Comparison of ENCODE assay signal across 27 cellular contexts in the genomic region with DNA sequence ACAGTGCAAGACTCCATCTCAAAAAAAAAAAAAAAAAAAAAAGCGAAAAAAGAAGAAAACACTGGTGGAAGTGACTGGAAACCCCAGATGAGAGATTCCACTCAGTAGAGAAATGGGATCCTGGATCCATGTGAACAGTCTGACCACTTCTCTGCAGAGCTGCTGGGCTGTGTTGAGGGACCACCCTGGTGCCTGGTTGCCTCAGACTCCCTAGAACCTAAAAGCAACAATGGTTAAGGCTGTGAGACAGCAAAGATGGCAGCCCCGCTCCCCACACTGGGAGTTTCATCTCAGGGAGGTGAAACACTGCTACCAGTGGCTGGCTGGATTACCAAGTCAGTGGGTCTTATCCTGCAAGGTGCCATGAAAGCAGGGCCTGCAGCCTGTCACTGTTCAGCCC.
"Had no signal": no experiment of that assay in that cellular context is flagged by ENCODE, and none has a peak within 500 bp of the region (broad histone marks: within the 10 kb centered on the region; RNA-seq: fewer than 3 reads in every experiment).

No MANE protein-coding gene starts in this region.

- DNase-seq: activated CD4-positive, alpha-beta memory T cell treated with anti-CD3 and anti-CD28 coated beads, Interleukin-2, amount 10 ng/mL, durations not matched to agents 7 days and 5 days; activated CD4-positive, alpha-beta T cell treated with anti-CD3 and anti-CD28 coated beads for 1 hour; activated CD4-positive, alpha-beta T cell treated with anti-CD3 and anti-CD28 coated beads for 48 hours; activated CD4-positive, CD25-positive, alpha-beta regulatory T cell; activated CD8-positive, alpha-beta memory T cell treated with anti-CD3 and anti-CD28 coated beads for 24 hours; activated CD8-positive, alpha-beta memory T cell treated with anti-CD3 and anti-CD28 coated beads, Interleukin-2, amount 10 ng/mL, durations not matched to agents 7 days and 5 days; activated CD8-positive, alpha-beta memory T cell treated with anti-CD3 and anti-CD28 coated beads, Interleukin-2, amount 50 U/mL, for 48 hours; activated effector memory CD4-positive, alpha-beta T cell treated with Interleukin-2 at 50 U/mL for 16 hours; activated naive CD4-positive, alpha-beta T cell treated with anti-CD3 and anti-CD28 coated beads, Interleukin-2, amount 10 ng/mL, durations not matched to agents 7 days and 5 days; activated naive CD8-positive, alpha-beta T cell treated with anti-CD3 and anti-CD28 coated beads, Interleukin-2, amount 50 U/mL, for 24 hours; activated T-cell treated with anti-CD3 and anti-CD28 coated beads, Interleukin-2, amount 50 U/mL, for 48 hours; anterior cingulate cortex; central memory CD4-positive, alpha-beta T cell; NCI-H1048; NCI-H1105 treated with DMSO at 0.1 percent for 48 hours; NCI-H1436; NCI-H1694 treated with DMSO at 0.1 percent for 48 hours; NCI-H2029; NCI-H345; NCI-H510A; NCI-H526; NCI-H748 treated with DMSO at 0.1 percent for 48 hours; Right ventricle myocardium superior; T1000; WERI-Rb-1 had no signal

- H3K4me3 Mint-ChIP-seq: activated CD4-positive, alpha-beta memory T cell treated with anti-CD3 and anti-CD28 coated beads, Interleukin-2, amount 10 ng/mL, durations not matched to agents 7 days and 5 days; activated CD8-positive, alpha-beta memory T cell treated with anti-CD3 and anti-CD28 coated beads, Interleukin-2, amount 10 ng/mL, durations not matched to agents 7 days and 5 days; activated naive CD4-positive, alpha-beta T cell treated with anti-CD3 and anti-CD28 coated beads, Interleukin-2, amount 10 ng/mL, durations not matched to agents 7 days and 5 days; activated naive CD8-positive, alpha-beta T cell; activated naive CD8-positive, alpha-beta T cell treated with anti-CD3 and anti-CD28 coated beads, Interleukin-2, amount 50 U/mL, for 24 hours had no signal

- H3K27me3 Mint-ChIP-seq: activated CD8-positive, alpha-beta memory T cell treated with anti-CD3 and anti-CD28 coated beads, Interleukin-2, amount 10 ng/mL, durations not matched to agents 7 days and 5 days; activated naive CD4-positive, alpha-beta T cell treated with anti-CD3 and anti-CD28 coated beads, Interleukin-2, amount 10 ng/mL, durations not matched to agents 7 days and 5 days; activated naive CD8-positive, alpha-beta T cell; activated naive CD8-positive, alpha-beta T cell treated with anti-CD3 and anti-CD28 coated beads, Interleukin-2, amount 50 U/mL, for 24 hours had no signal

- H3K27me3 ChIP-seq: brain microvascular endothelial cell had no signal

- H3K27ac Mint-ChIP-seq: activated CD4-positive, alpha-beta memory T cell treated with anti-CD3 and anti-CD28 coated beads, Interleukin-2, amount 10 ng/mL, durations not matched to agents 7 days and 5 days; activated CD8-positive, alpha-beta memory T cell treated with anti-CD3 and anti-CD28 coated beads, Interleukin-2, amount 10 ng/mL, durations not matched to agents 7 days and 5 days; activated naive CD4-positive, alpha-beta T cell treated with anti-CD3 and anti-CD28 coated beads, Interleukin-2, amount 10 ng/mL, durations not matched to agents 7 days and 5 days; activated naive CD8-positive, alpha-beta T cell; activated naive CD8-positive, alpha-beta T cell treated with anti-CD3 and anti-CD28 coated beads, Interleukin-2, amount 50 U/mL, for 24 hours had no signal

- H3K36me3 Mint-ChIP-seq: activated CD8-positive, alpha-beta memory T cell treated with anti-CD3 and anti-CD28 coated beads, Interleukin-2, amount 10 ng/mL, durations not matched to agents 7 days and 5 days; activated naive CD4-positive, alpha-beta T cell treated with anti-CD3 and anti-CD28 coated beads, Interleukin-2, amount 10 ng/mL, durations not matched to agents 7 days and 5 days had no signal

- H3K36me3 ChIP-seq: brain microvascular endothelial cell, WERI-Rb-1 had no signal

- H3K9me3 Mint-ChIP-seq: activated CD4-positive, alpha-beta memory T cell treated with anti-CD3 and anti-CD28 coated beads, Interleukin-2, amount 10 ng/mL, durations not matched to agents 7 days and 5 days; activated naive CD4-positive, alpha-beta T cell treated with anti-CD3 and anti-CD28 coated beads, Interleukin-2, amount 10 ng/mL, durations not matched to agents 7 days and 5 days; activated naive CD8-positive, alpha-beta T cell treated with anti-CD3 and anti-CD28 coated beads, Interleukin-2, amount 50 U/mL, for 24 hours had no signal

- ATAC-seq: activated CD8-positive, alpha-beta memory T cell treated with anti-CD3 and anti-CD28 coated beads, Interleukin-2, amount 10 ng/mL, durations not matched to agents 7 days and 5 days had no signal

- H3K4me1 Mint-ChIP-seq: activated CD4-positive, alpha-beta memory T cell treated with anti-CD3 and anti-CD28 coated beads, Interleukin-2, amount 10 ng/mL, durations not matched to agents 7 days and 5 days; activated CD8-positive, alpha-beta memory T cell treated with anti-CD3 and anti-CD28 coated beads, Interleukin-2, amount 10 ng/mL, durations not matched to agents 7 days and 5 days; activated naive CD4-positive, alpha-beta T cell treated with anti-CD3 and anti-CD28 coated beads, Interleukin-2, amount 10 ng/mL, durations not matched to agents 7 days and 5 days; activated naive CD8-positive, alpha-beta T cell treated with anti-CD3 and anti-CD28 coated beads, Interleukin-2, amount 50 U/mL, for 24 hours had no signal

- H3K27ac ChIP-seq: brain microvascular endothelial cell, WERI-Rb-1 had no signal
